ENCODE assay signal across 8 cellular contexts in the genomic region with DNA sequence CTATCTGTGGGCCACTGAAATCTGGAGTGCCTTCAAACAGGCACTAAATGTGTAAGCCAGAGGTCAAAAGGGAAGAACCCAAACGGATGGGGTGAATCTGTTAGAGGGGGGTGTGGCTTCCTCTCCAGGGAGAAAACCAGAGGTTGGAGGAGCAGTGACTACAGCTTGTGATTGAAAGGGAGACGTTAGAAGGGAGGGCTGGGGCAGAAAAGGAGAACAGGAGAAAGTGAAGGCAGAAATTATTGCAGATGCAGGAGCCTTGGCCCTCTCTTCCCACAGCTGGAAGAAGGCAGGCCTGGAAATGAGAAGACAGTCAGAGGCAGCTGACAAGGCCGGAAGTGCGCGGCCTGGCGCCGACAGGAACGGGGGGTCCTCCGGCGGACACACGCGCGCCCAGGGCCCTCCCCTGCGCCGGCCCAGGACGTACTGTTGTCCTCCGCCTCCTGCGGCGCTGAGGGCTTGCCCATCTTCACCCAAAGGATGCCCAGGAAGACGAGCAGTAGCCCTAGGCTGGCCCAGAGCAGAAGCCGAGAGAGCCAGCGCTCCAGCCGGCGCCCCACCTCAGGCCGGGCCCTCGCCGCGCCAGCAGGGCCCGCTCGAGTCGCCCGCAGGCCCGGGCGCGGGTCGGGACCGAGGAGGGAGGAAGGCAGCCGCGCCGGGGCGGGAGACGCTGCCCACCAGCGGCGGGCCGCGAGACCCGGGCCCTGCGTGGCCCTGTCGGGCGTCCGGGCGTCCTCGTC. TPM values are rescaled to one million over a fixed set of nuclear protein-coding genes. Genes with fewer than 3 reads are reported as not detected.
A peak's percentile ranks its signal among the peaks of the same experiment; 100 is the strongest.
DNase-seq lines count a peak whose midpoint lies in the region; ATAC-seq and TF ChIP-seq lines count a peak whose summit lies in the region.

No MANE protein-coding gene starts in this region.

- peak; percentile 41 for ATAC-seq in GM21528 (IDR thresholded peaks at IDR 0.05; ENCODE audit: low FRiP score, unreplicated experiment)

- H3K4me2 ChIP-seq in hepatocyte, result peak overlapping the region; percentile 94

- no peaks in the 10 kb centered on the region for H3K9me3 ChIP-seq in hepatocyte (ENCODE audit: low read depth)

- 2% methylated on average over 37 of the region's 53 CpGs for WGBS in hepatocyte (ENCODE audit: low lambda C conversion rate, missing lambda C conversion rate)

- H3K4me1 ChIP-seq in hepatocyte (ENCODE audit: insufficient read depth), result peaks cover 31% of the 10 kb centered on the region

- H3K27ac ChIP-seq in hepatocyte, result peak overlapping the region; percentile 98

- peaks cover 46% of the 10 kb centered on the region for H4K20me1 ChIP-seq in hepatocyte (ENCODE audit: insufficient read depth, poor library complexity, severe bottlenecking)

- TF ChIP-seq CTCF in hepatocyte (IDR thresholded peaks at IDR 0.05; ENCODE audit: poor library complexity), result no peak
- TF ChIP-seq CTCF in retinal pigment epithelial cell (conservative IDR thresholded peaks at IDR 0.05; ENCODE audit: low read depth, low read length), result no peak

- H3K9me2 ChIP-seq in hepatocyte (replicated peaks; ENCODE audit: insufficient read depth), result no peaks in the 10 kb centered on the region

- no peaks in the 10 kb centered on the region for H3K36me3 ChIP-seq in hepatocyte (replicated peaks; ENCODE audit: insufficient read depth, low read depth)

- peak overlapping the region; percentile 46 for H2AFZ ChIP-seq in hepatocyte

- DNase-seq in EH (ENCODE audit: low read depth), result peak; percentile 86
- DNase-seq in HuH-7 (ENCODE audit: low spot score), result peak; percentile 53
- DNase-seq in T-helper 2 cell, result peak; percentile 21 to 79 (median 39)
- peak; percentile 79 for DNase-seq in astrocyte of the hippocampus (ENCODE audit: low read depth, low spot score)
- peak; percentile 81 for DNase-seq in hepatocyte (ENCODE audit: low spot score)
- no peak for DNase-seq in retinal pigment epithelial cell (ENCODE audit: low read depth)
- DNase-seq in NCI-H187 treated with DMSO at 0.1 percent for 48 hours (lab: John Stamatoyannopoulos, UW), result no peak

- peaks cover 44% of the 10 kb centered on the region for H3K79me2 ChIP-seq in hepatocyte

- H3K4me3 ChIP-seq in hepatocyte (peak overlapping the region; percentile 83), retinal pigment epithelial cell (ENCODE audit: low read length) (peak overlapping the region; percentile 63)

- H3K27me3 ChIP-seq in hepatocyte, result no peaks in the 10 kb centered on the region

RNA-seq across cellular contexts. Expression of a gene that starts 0.8 kb away (rescaled TPM):
- 38.1 and 41.5 TPM in 2 replicates for total RNA-seq in hepatocyte
- polyA plus RNA-seq in hepatocyte, result 66.3 and 68.2 TPM in 2 replicates

RNA-seq across cellular contexts. Expression of a gene that starts 15.7 kb away (rescaled TPM):
- total RNA-seq in hepatocyte, result 2.3 and 6.7 TPM in 2 replicates
- polyA plus RNA-seq in hepatocyte, result 0.86 and 1.1 TPM in 2 replicates

RNA-seq across cellular contexts. Expression of a gene that starts 41.4 kb away (rescaled TPM):
- total RNA-seq in hepatocyte, result 7.9 and 9.5 TPM in 2 replicates
- 21.1 and 25.3 TPM in 2 replicates for polyA plus RNA-seq in hepatocyte

Comparison
In these comparisons a context has a peak if more than half of its experiments do, and no peak if none do; other contexts are left out.
1. DNase-seq: peak in EH (single experiment), HuH-7 (single experiment), T-helper 2 cell (5 of 5), astrocyte of the hippocampus (single experiment) and hepatocyte (single experiment); none in retinal pigment epithelial cell (single experiment) and NCI-H187 treated with DMSO at 0.1 percent for 48 hours (single experiment).